19 cellular contexts compared by ENCODE assay signal in genomic region chr11:132422725-132423124, GRCh38.
"Had no signal": no experiment of that assay in that cellular context is flagged by ENCODE, and none has a peak within 500 bp of the region (broad histone marks: within the 10 kb centered on the region; RNA-seq: fewer than 3 reads in every experiment).

No MANE protein-coding gene starts in this region.

- H3K27me3 ChIP-seq: hepatocyte, spleen, tibial artery, upper lobe of left lung, uterus had no signal

- ATAC-seq: left cardiac atrium; lower lobe of right lung; natural killer cell; sciatic nerve; stimulated activated memory B cell treated with anti-CD40 and anti-IgM and Interleukin-4, amounts not matched to agents 10 μg/mL and 1 μg/mL and 100 μg/mL, for 72 hours had no signal

- H3K36me3 ChIP-seq: left ventricle myocardium inferior, lower lobe of right lung, spleen, tibial artery, upper lobe of left lung, uterus had no signal

- H3K9me3 ChIP-seq: left ventricle myocardium inferior, lower lobe of right lung, spleen, tibial artery, upper lobe of left lung, uterus had no signal

- H3K4me1 ChIP-seq: left ventricle myocardium inferior, lower lobe of right lung, tibial artery, upper lobe of left lung, uterus had no signal

- H3K4me3 ChIP-seq: hepatocyte, left ventricle myocardium inferior, lower lobe of right lung, spleen, tibial artery, upper lobe of left lung, uterus had no signal

- DNase-seq: effector CD8-positive, alpha-beta T cell; foreskin melanocyte; head of caudate nucleus; kidney; left cardiac atrium; left ventricle myocardium inferior; lower lobe of right lung; natural killer cell; posterior cingulate gyrus; spleen; stimulated activated CD4-positive, alpha-beta T cell treated with anti-CD3 and anti-CD28 coated beads, Interleukin-15, amount 100 ng/mL, for 24 hours; stimulated activated CD4-positive, alpha-beta T cell treated with anti-CD3 and anti-CD28 coated beads, Interleukin-1b, Interleukin-23, amount 100 ng/mL, for 48 hours; stimulated activated CD4-positive, alpha-beta T cell treated with anti-CD3 and anti-CD28 coated beads, Interleukin-4, amount 100 ng/mL, for 24 hours; tibial artery; upper lobe of left lung; uterus had no signal

- H3K27ac ChIP-seq: hepatocyte, left ventricle myocardium inferior, lower lobe of right lung, tibial artery, upper lobe of left lung, uterus had no signal

- FAIRE-seq: kidney had no signal
